6 cellular contexts compared by ENCODE assay signal in the genomic region with DNA sequence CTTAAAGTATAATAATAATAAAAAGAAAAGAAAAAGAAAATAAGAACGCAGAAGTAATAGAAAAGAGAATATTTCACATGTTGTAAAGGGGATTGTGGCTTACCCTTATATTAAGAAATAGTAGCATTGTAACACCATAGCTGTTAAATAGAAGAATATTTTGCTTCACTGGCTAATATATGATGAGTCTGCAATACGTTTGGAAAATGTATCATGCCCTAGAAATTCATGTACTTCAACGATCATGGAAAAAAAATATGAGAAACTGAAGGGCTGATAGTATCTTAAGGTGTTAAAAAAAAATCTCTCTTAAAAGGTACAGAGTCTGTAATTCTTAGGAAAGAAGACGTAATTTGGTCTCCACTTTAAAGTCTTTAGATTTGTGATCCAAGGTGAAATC.
"Had no signal": no experiment of that assay in that cellular context is flagged by ENCODE, and none has a peak within 500 bp of the region (broad histone marks: within the 10 kb centered on the region; RNA-seq: fewer than 3 reads in every experiment).

No MANE protein-coding gene starts in this region.

- H3K27me3 Mint-ChIP-seq: IgD-negative memory B cell had no signal

- H3K4me2 ChIP-seq: KMS-11 had no signal

- FAIRE-seq: HTR-8/SVneo had no signal

- DNase-seq: KBM-7, KG1 had no signal

- H3K9ac ChIP-seq: KMS-11 had no signal

- H3K4me1 Mint-ChIP-seq: IgD-negative memory B cell had no signal

- H3K9me3 Mint-ChIP-seq: IgD-negative memory B cell had no signal

- H3K27ac ChIP-seq: HL-60, KMS-11 had no signal

- H3K27ac Mint-ChIP-seq: IgD-negative memory B cell had no signal

- H3K4me3 Mint-ChIP-seq: IgD-negative memory B cell had no signal
